ENCODE assay signal across 8 cellular contexts in the genomic region with DNA sequence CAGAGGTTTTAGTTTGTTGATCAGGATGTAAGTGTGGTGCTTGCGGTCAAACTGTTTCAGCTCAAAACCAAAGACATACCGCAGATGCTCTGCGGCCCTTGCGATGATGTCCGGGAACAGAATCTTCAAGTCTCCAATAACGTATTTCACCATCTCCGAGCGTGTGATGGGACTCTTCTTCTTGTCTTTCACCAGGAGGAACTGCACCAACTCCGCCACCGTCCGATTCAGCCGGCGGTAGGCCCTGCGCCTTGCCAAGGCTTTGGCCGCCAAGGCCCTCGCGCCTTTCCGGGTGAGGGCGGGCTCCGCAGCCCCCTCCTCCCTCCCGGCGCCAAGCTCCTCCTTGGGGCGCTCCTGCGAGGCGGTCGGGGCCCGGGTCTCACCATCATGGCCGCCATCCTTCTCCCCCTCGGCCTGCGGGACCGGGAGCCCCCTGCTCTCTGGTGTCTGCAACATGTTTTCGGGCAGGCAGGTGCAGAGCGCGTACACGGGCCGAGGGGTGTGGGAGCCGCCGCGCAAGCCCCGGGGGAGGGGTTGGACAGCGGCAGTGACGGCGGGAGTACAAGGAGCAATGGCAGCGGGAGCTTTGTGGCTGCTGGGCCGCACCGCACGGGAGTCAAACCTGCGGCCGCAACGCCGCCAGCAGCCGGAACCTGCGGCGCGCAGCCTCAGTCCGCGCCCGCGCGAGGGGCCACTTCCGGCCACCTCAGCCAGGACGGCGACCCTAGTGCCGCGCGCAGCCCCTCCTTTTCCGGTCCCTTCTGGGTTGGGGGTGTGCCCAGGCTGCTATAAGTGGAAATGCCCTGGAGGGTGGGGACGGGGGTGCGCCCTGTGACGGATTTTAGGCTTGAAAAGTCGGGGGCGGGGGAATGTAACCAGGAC. TPM values are rescaled to one million over a fixed set of nuclear protein-coding genes. Genes with fewer than 3 reads are reported as not detected.
DNase-seq lines count a peak whose midpoint lies in the region; ATAC-seq, FAIRE-seq and TF ChIP-seq lines count a peak whose summit lies in the region.

A gene with protein sequence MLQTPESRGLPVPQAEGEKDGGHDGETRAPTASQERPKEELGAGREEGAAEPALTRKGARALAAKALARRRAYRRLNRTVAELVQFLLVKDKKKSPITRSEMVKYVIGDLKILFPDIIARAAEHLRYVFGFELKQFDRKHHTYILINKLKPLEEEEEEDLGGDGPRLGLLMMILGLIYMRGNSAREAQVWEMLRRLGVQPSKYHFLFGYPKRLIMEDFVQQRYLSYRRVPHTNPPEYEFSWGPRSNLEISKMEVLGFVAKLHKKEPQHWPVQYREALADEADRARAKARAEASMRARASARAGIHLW (minus strand): TSS at position 699 of the 882 bp plus-strand sequence. CDS start 243 bp downstream, at position 456.

- peak within 1 kb of the TSS; percentile 98 for H3K27ac ChIP-seq in WERI-Rb-1
- peak within 1 kb of the TSS; percentile 60 to 97 (median 90) for H3K27ac ChIP-seq in skin epidermis

- peak; percentile 82 for ATAC-seq in GM18909 (IDR thresholded peaks at IDR 0.05; ENCODE audit: poor library complexity, unreplicated experiment)
- ATAC-seq in HG03139 (IDR thresholded peaks at IDR 0.05; ENCODE audit: unreplicated experiment) = peak; percentile 76

- peaks cover 4% of the 10 kb centered on the region for H3K9me3 ChIP-seq in WERI-Rb-1 (ENCODE audit: severe bottlenecking)

- H3K4me3 ChIP-seq in WERI-Rb-1 (ENCODE audit: low read depth, low read length) (peak within 1 kb of the TSS; percentile 87), bronchial epithelial cell (ENCODE audit: low read depth, low read length) (peak within 1 kb of the TSS; percentile 62), skin epidermis (peak within 1 kb of the TSS; percentile 61 to 87 (median 72))

- no peak for FAIRE-seq in bronchial epithelial cell (lab: Jason Lieb, UNC)

- H3K27me3 ChIP-seq in WERI-Rb-1 (ENCODE audit: insufficient read depth, low read depth, severe bottlenecking) (no peaks in the 10 kb centered on the region), bronchial epithelial cell (ENCODE audit: control insufficient read depth, insufficient read depth, low read length) (no peaks in the 10 kb centered on the region)

- in situ Hi-C loops in ACHN (cut with HindIII; ENCODE audit: low pct_ligation_motif_present, low pct_unique_long_range_greater_than_20kb, low sequenced_read_pairs) = no loop called here

- H3K36me3 ChIP-seq in WERI-Rb-1 = peaks cover 28% of the 10 kb centered on the region
- H3K36me3 ChIP-seq in bronchial epithelial cell (ENCODE audit: control insufficient read depth, insufficient read depth, low read length) = no peaks in the 10 kb centered on the region

- TF ChIP-seq CTCF in WERI-Rb-1 (IDR thresholded peaks at IDR 0.05; ENCODE audit: low read depth, low read length) = no peak
- no peak for TF ChIP-seq CTCF in bronchial epithelial cell (IDR thresholded peaks at IDR 0.05; ENCODE audit: insufficient read depth, low read length, severe bottlenecking)

- DNase-seq in ACHN = peak; percentile 66
- peak; percentile 96 for DNase-seq in NCI-H2227 (lab: John Stamatoyannopoulos, UW; ENCODE audit: unreplicated experiment)
- peak; percentile 93 for DNase-seq in WERI-Rb-1
- peak; percentile 58 for DNase-seq in bronchial epithelial cell (ENCODE audit: low read depth)
- peak; percentile 96 for DNase-seq in iPS-NIHi11 (ENCODE audit: low spot score)

RNA-seq across cellular contexts. Expression of the gene that starts here (rescaled TPM):
- total RNA-seq in bronchial epithelial cell = 14.2 and 15.1 TPM in 2 replicates

Comparison
In these comparisons a context has a peak if more than half of its experiments do, and no peak if none do; other contexts are left out.
1. Peak in every context shown above with its lines: DNase-seq, ATAC-seq, H3K4me3 ChIP-seq and H3K27ac ChIP-seq.